In the genomic region with DNA sequence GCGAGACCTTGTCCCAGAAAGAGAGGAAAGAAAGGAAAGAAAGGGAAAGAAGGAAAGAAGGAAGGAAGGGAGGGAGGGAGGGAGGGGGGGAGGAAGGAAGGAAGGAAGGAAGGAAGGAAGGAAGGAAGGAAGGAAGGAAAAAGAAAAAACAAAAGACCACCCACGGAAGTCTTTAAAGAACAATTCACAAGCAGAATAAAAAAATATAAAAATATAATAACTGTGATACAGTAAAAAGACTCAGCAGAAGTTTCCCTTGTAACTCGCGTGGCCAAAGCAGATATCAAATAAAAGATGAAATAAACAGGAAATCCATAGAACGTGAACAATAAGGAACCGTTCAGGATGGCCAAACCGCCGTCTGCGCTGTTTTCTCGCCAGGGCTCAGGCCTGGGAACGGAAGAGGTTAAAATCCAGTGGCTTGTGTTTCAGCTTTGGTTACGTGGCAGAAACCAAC, we compare ENCODE assay signal across 8 cellular contexts. TPM values are rescaled to one million over a fixed set of nuclear protein-coding genes. Genes with fewer than 3 reads are reported as not detected.
DNase-seq lines count a peak whose midpoint lies in the region; ATAC-seq, FAIRE-seq and TF ChIP-seq lines count a peak whose summit lies in the region.

No MANE protein-coding gene starts in this region.

- H2AFZ ChIP-seq in KMS-11 (ENCODE audit: low read depth) (peak overlapping the region; percentile 78), GM12878 (ENCODE audit: control insufficient read depth, low read depth, low read length) (no peak overlapping the region)

- H3K4me1 Mint-ChIP-seq in CD8-positive, alpha-beta memory T cell: peaks cover 20 to 48% (median 36%) of the 10 kb centered on the region in 3 donors

- H3K9me3 ChIP-seq in CD8-positive, alpha-beta memory T cell (ENCODE audit: low read length): no peaks in the 10 kb centered on the region
- H3K9me3 ChIP-seq in GM12878 (replicated peaks; ENCODE audit: control insufficient read depth, insufficient read depth, low read length) (no peaks in the 10 kb centered on the region), tibial nerve (no peaks in the 10 kb centered on the region)

- H3K9ac ChIP-seq in KMS-11 (peak overlapping the region; percentile 91), GM12878 (ENCODE audit: control insufficient read depth, insufficient read depth, low read length) (peak overlapping the region; percentile 91)

- intact Hi-C loops in GM12878 (cut with micrococcal nuclease; ENCODE audit: unreplicated experiment): loop anchor here (1.0 to 5.0 kb wide), 6 partner anchors 44 to 336 kb away; partner anchors contain the start of genes ACTR2 and SERTAD2

- peaks cover 0 to 3% of the 10 kb centered on the region in 2 donors for H3K27me3 Mint-ChIP-seq in CD8-positive, alpha-beta memory T cell

- TF ChIP-seq CTCF in KMS-11 (conservative IDR thresholded peaks at IDR 0.05; ENCODE audit: low read depth, low read length) (no peak), GM12878 (IDR thresholded peaks at IDR 0.05 in 2 of 3, conservative IDR thresholded peaks at IDR 0.05 in 1 of 3; ENCODE audit: control insufficient read depth in 2 of 3, extremely low read depth in 1 of 3, insufficient read depth in 1 of 3, low read depth in 3 of 3, low read length in 3 of 3) (no peak), tibial nerve (IDR thresholded peaks at IDR 0.05) (no peak)

- H3K27me3 ChIP-seq in CD8-positive, alpha-beta memory T cell (ENCODE audit: insufficient read depth, low read length, poor library complexity, severe bottlenecking): no peaks in the 10 kb centered on the region
- H3K27me3 ChIP-seq in KMS-11 (ENCODE audit: insufficient read depth, low read depth) (no peaks in the 10 kb centered on the region), GM12878 (replicated peaks in 1 of 2; ENCODE audit: control insufficient read depth in 2 of 2, insufficient read depth in 2 of 2, low read length in 1 of 2) (no peaks in the 10 kb centered on the region), tibial nerve (no peaks in the 10 kb centered on the region)

- peak overlapping the region in 7 of 8 donors; percentile 31 to 90 (median 76) for H3K27ac Mint-ChIP-seq in CD8-positive, alpha-beta memory T cell

- RAD21 ChIA-PET in GM12878 (lab: Charles Lee; ENCODE audit: unreplicated experiment): interaction anchor here (0.6 to 10.2 kb wide), 14 partner anchors 9 to 448 kb away, joined by 3 to 73 read pairs (median 4); no protein-coding TSS in a partner anchor

- TF ChIP-seq POLR2A in GM12878 (IDR thresholded peaks at IDR 0.05; ENCODE audit: low read depth, low read length): no peak
- no peak for TF ChIP-seq POLR2A in tibial nerve (IDR thresholded peaks at IDR 0.05)

- POLR2A ChIA-PET in CD8-positive, alpha-beta memory T cell (lab: Charles Lee): interaction anchor here (0.9 to 1.5 kb wide), 2 partner anchors 68 to 239 kb away, joined by 3 to 8 read pairs; partner anchors contain the start of gene CEP68
- POLR2A ChIA-PET in GM12878 (lab: Charles Lee): interaction anchor here (0.7 to 6.1 kb wide), 6 partner anchors 8 to 1141 kb away, joined by 3 to 96 read pairs (median 4); no protein-coding TSS in a partner anchor

- H4K20me1 ChIP-seq in KMS-11 (ENCODE audit: insufficient read depth) (no peaks in the 10 kb centered on the region; the same call in 1 of the 2 replicates), GM12878 (ENCODE audit: control insufficient read depth, insufficient read depth) (no peaks in the 10 kb centered on the region)

- peaks cover 17% of the 10 kb centered on the region; the same call in 1 of the 2 replicates for H3K79me2 ChIP-seq in KMS-11 (ENCODE audit: insufficient read depth, low read depth)
- H3K79me2 ChIP-seq in GM12878 (ENCODE audit: control insufficient read depth, insufficient read depth, low read length): peaks cover 41% of the 10 kb centered on the region

- H3K4me2 ChIP-seq in KMS-11: peak overlapping the region; percentile 94
- H3K4me2 ChIP-seq in GM12878 (ENCODE audit: control insufficient read depth, insufficient read depth): peak overlapping the region; percentile 77

- peak overlapping the region; percentile 81 to 93 (median 84) for H3K4me3 Mint-ChIP-seq in CD8-positive, alpha-beta memory T cell

- WGBS in GM12878 (ENCODE audit: insufficient coverage, insufficient replicate concordance, low lambda C conversion rate, missing lambda C conversion rate): under 1% methylated on average over 11 of the region's 12 CpGs
- 2% methylated on average over 12 of the region's 12 CpGs for WGBS in tibial nerve, 2 donors

- H3K4me3 ChIP-seq in CD8-positive, alpha-beta memory T cell (ENCODE audit: low read length): peak overlapping the region; percentile 56
- H3K4me3 ChIP-seq in KMS-11 (IDR thresholded peaks at IDR 0.05; ENCODE audit: insufficient read depth, low read depth, low read length) (peak overlapping the region; percentile 70), GM12878 (peak overlapping the region; percentile 99), tibial nerve (peak overlapping the region; percentile 56 to 81 (median 70))

- H3K36me3 Mint-ChIP-seq in CD8-positive, alpha-beta memory T cell: peaks cover 0 to 5% (median 0%) of the 10 kb centered on the region in 3 donors

- H3K9me3 Mint-ChIP-seq in CD8-positive, alpha-beta memory T cell: no peaks in the 10 kb centered on the region

- H3K27ac ChIP-seq in CD8-positive, alpha-beta memory T cell (ENCODE audit: low read depth, low read length): peak overlapping the region; percentile 58
- H3K27ac ChIP-seq in KMS-11: peak overlapping the region; percentile 81
- H3K27ac ChIP-seq in GM12878 (ENCODE audit: control insufficient read depth, insufficient read depth): peak overlapping the region; percentile 89
- H3K27ac ChIP-seq in tibial nerve: peak overlapping the region; percentile 90 to 98 (median 98)

- no peaks in the 10 kb centered on the region for H3K36me3 ChIP-seq in CD8-positive, alpha-beta memory T cell (ENCODE audit: insufficient read depth, low read length)
- H3K36me3 ChIP-seq in KMS-11 (ENCODE audit: insufficient read depth) (no peaks in the 10 kb centered on the region), GM12878 (ENCODE audit: control insufficient read depth in 2 of 2, insufficient read depth in 2 of 2, low read length in 1 of 2) (no peaks in the 10 kb centered on the region; a peak in 1 of 4 replicates), tibial nerve (no peaks in the 10 kb centered on the region)

- SMC1A ChIA-PET in GM12878 (lab: Charles Lee; ENCODE audit: uncharacterized antibody, unreplicated experiment): interaction anchor here (1.0 to 2.2 kb wide), 9 partner anchors 9 to 73 kb away, joined by 3 to 13 read pairs (median 5); no protein-coding TSS in a partner anchor

- H3K4me1 ChIP-seq in CD8-positive, alpha-beta memory T cell (ENCODE audit: insufficient read depth, low read length): peaks cover 8% of the 10 kb centered on the region
- H3K4me1 ChIP-seq in KMS-11 (ENCODE audit: low read depth, poor library complexity, severe bottlenecking): peaks cover 38% of the 10 kb centered on the region
- H3K4me1 ChIP-seq in GM12878 (ENCODE audit: control insufficient read depth, insufficient read depth, low read length): peaks cover 28% of the 10 kb centered on the region
- H3K4me1 ChIP-seq in tibial nerve: peaks cover 0 to 42% (median 0%) of the 10 kb centered on the region in 4 donors

- in situ Hi-C loops in GM12878 (cut with MboI) (loop anchor here (10.0 kb wide), 1 partner anchor 53 kb away; no protein-coding TSS in a partner anchor), G401 (cut with HindIII; ENCODE audit: low sequenced_read_pairs) (no loop called here)

- CTCF ChIA-PET in CD8-positive, alpha-beta memory T cell (lab: Charles Lee): interaction anchor here (0.7 to 2.2 kb wide), 6 partner anchors 8 to 192 kb away, joined by 3 to 7 read pairs (median 3); no protein-coding TSS in a partner anchor
- CTCF ChIA-PET in GM12878 (lab: Yijun Ruan, JAX): interaction anchor here (0.7 to 2.1 kb wide), 13 partner anchors 15 to 132 kb away, joined by 3 to 10 read pairs (median 4); no protein-coding TSS in a partner anchor

- no peak for TF ChIP-seq RAD21 in GM12878 (IDR thresholded peaks at IDR 0.05; ENCODE audit: insufficient read depth, low read depth, low read length)

- DNase-seq in CD8-positive, alpha-beta memory T cell: no peak
- peak; percentile 59 for DNase-seq in GM12878 (ENCODE audit: low read depth, low spot score)
- peak; percentile 91 for DNase-seq in left kidney (ENCODE audit: low read depth, low spot score)
- DNase-seq in tibial nerve (ENCODE audit: low spot score in 2 of 2): no peak
- no peak for DNase-seq in effector CD8-positive, alpha-beta T cell (lab: John Stamatoyannopoulos, UW)
- no peak for DNase-seq in G401 (ENCODE audit: low spot score)

- TF ChIP-seq EP300 in GM12878 (IDR thresholded peaks at IDR 0.05; ENCODE audit: borderline replicate concordance in 1 of 2, control insufficient read depth in 1 of 2, low read depth in 2 of 2, low read length in 2 of 2): no peak
- no peak for TF ChIP-seq EP300 in tibial nerve (IDR thresholded peaks at IDR 0.05)

- ATAC-seq in GM12878 (no peak), GM18858 (IDR thresholded peaks at IDR 0.05; ENCODE audit: unreplicated experiment) (no peak)

- BruUV-seq in GM12878 (replicated peaks; lab: Mats Ljungman, UMichigan): no TSS peak

- peak; percentile 38 for FAIRE-seq in GM12878 (lab: Jason Lieb, UNC)

RNA-seq across cellular contexts. Expression of gene SLC1A4, which starts 1.2 kb away (rescaled TPM):
- total RNA-seq in CD8-positive, alpha-beta memory T cell: 10 to 100 TPM; 21.2 to 21.3 TPM
- polyA plus RNA-seq in CD8-positive, alpha-beta memory T cell: 1.9 TPM
- total RNA-seq in GM12878 (2013; cell fraction: nucleolus; rRNA removed): 16.4 and 16.7 TPM in 2 replicates
- total RNA-seq in GM12878 (2014; rRNA removed) (35.8 and 37.0 TPM in 2 replicates), GM12878 (2014; rRNA removed; fragmentation: Illumina TruSeq; extraction: Trizol) (23.2 and 23.8 TPM in 2 replicates), GM12878 (2021) (43.2 and 43.4 TPM in 2 replicates), tibial nerve (10 to 100 TPM in 3 of 4 donors, 1 to 10 TPM in 1; 7.2 to 14.4 (median 12.2) TPM)
- polyA plus RNA-seq in GM12878 (2011; ENCODE audit: low read depth): 24.9 TPM
- polyA plus RNA-seq in GM12878 (2011; rRNA removed) (20.3 and 26.9 TPM in 2 replicates), GM12878 (2014; fragmentation: Illumina TruSeq; extraction: Trizol) (27.4 TPM in 2 replicates), GM12878 (2014; fragmentation: Nextera tagmentation; extraction: Ambion mirVana) (10 to 100 TPM; 10.8 to 13.9 TPM), GM12878 (2014; rRNA removed) (28.0 and 29.0 TPM in 2 replicates), GM12878 (2016; fragmentation: Nextera tagmentation; extraction: Ambion mirVana) (10 to 100 TPM; 32.6 to 37.2 TPM)
- polyA plus RNA-seq in GM12878 (2011; cell fraction: cytosol; rRNA removed): 27.0 and 29.7 TPM in 2 replicates
- 30.5 and 33.0 TPM in 2 replicates for polyA plus RNA-seq in GM12878 (2011; cell fraction: nucleus; rRNA removed)
- 27.7 and 31.8 TPM in 2 replicates for polyA plus RNA-seq in GM12878 (2012)
- 49.4 and 72.0 TPM in 2 replicates for polyA minus RNA-seq in GM12878 (2011; rRNA and poly(A)+ RNA removed)
- polyA minus RNA-seq in GM12878 (2011; cell fraction: cytosol; rRNA and poly(A)+ RNA removed): 22.5 and 26.3 TPM in 2 replicates
- polyA minus RNA-seq in GM12878 (2011; cell fraction: nucleus; rRNA and poly(A)+ RNA removed): 12.0 and 23.5 TPM in 2 replicates
- total RNA-seq in G401 (2014; rRNA removed; shearing (Covaris generic)): 2.8 and 3.6 TPM in 2 replicates

Comparison
In these comparisons a context has a peak if more than half of its experiments do, and no peak if none do; other contexts are left out.
1. DNase-seq: peak in GM12878 (single experiment) and left kidney (single experiment); none in CD8-positive, alpha-beta memory T cell (0 of 5), tibial nerve (0 of 2), effector CD8-positive, alpha-beta T cell (single experiment) and G401 (single experiment).
2. Peak in every context shown above with its lines, with median percentiles within 50 percentile points of each other: H3K27ac ChIP-seq and H3K4me3 ChIP-seq.